In genomic region chr10:101903827-101904520, GRCh38 we compare ENCODE assay signal across 8 cellular contexts.
DNase-seq lines count a peak whose midpoint lies in the region; ATAC-seq and TF ChIP-seq lines count a peak whose summit lies in the region.

No MANE protein-coding gene starts in this region.

- intact Hi-C loops in transverse colon (cut with DNase I; ENCODE audit: low total_unique reads) (no loop called here), vagina (cut with DNase I) (no loop called here)

- peaks cover 0 to 4% (median 0%) of the 10 kb centered on the region in 4 donors for H3K4me1 ChIP-seq in transverse colon
- no peaks in the 10 kb centered on the region for H3K4me1 ChIP-seq in vagina

- TF ChIP-seq CTCF in GM10266 (IDR thresholded peaks at IDR 0.05; ENCODE audit: control insufficient read depth, insufficient read depth, low read depth, missing control alignments) (peak; percentile 8), WTC11 (IDR thresholded peaks at IDR 0.05) (no peak), transverse colon (IDR thresholded peaks at IDR 0.05) (no peak), vagina (IDR thresholded peaks at IDR 0.05) (no peak)

- H3K27me3 ChIP-seq in transverse colon (no peaks in the 10 kb centered on the region), vagina (no peaks in the 10 kb centered on the region)

- H3K4me3 ChIP-seq in transverse colon (no peak overlapping the region), vagina (no peak overlapping the region)

- POLR2A ChIA-PET in WTC11 (lab: Charles Lee): no interaction called here

- H3K9me3 ChIP-seq in transverse colon: no peaks in the 10 kb centered on the region
- no peaks in the 10 kb centered on the region for H3K9me3 ChIP-seq in vagina

- peaks cover 0 to 4% (median 0%) of the 10 kb centered on the region in 4 donors for H3K36me3 ChIP-seq in transverse colon
- H3K36me3 ChIP-seq in vagina: peaks cover 0 to 8% of the 10 kb centered on the region in 2 donors

- H3K4me3 Mint-ChIP-seq in WTC11: no peak overlapping the region

- peaks cover 44% of the 10 kb centered on the region for H3K4me1 Mint-ChIP-seq in WTC11

- TF ChIP-seq EP300 in transverse colon (IDR thresholded peaks at IDR 0.05; ENCODE audit: low read depth): no peak

- no peaks in the 10 kb centered on the region for H3K36me3 Mint-ChIP-seq in WTC11

- 76 to 85% methylated on average over 3 to 7 of the region's 7 CpGs for WGBS in transverse colon (ENCODE audit: low coverage in 1 of 2), 2 donors

- H3K27me3 Mint-ChIP-seq in WTC11 (ENCODE audit: low read depth): no peaks in the 10 kb centered on the region

- in situ Hi-C loops in transverse colon (cut with MboI; ENCODE audit: low pct_ligation_motif_present in 1 of 4, low pct_unique_long_range_greater_than_20kb in 1 of 4, low sequenced_read_pairs in 3 of 4): no loop called here

- ATAC-seq in GM19395 (IDR thresholded peaks at IDR 0.05; ENCODE audit: unreplicated experiment) (peak; percentile 83), HG03342 (IDR thresholded peaks at IDR 0.05; ENCODE audit: unreplicated experiment) (peak; percentile 81), WTC11 (no peak)

- H3K9me3 Mint-ChIP-seq in WTC11: no peaks in the 10 kb centered on the region

- H3K27ac Mint-ChIP-seq in WTC11: peak overlapping the region; percentile 35; the same call in 1 of the 2 replicates

- no peak for TF ChIP-seq POLR2A in transverse colon (IDR thresholded peaks at IDR 0.05)
- no peak for TF ChIP-seq POLR2A in vagina (IDR thresholded peaks at IDR 0.05)

- peak; percentile 60 for DNase-seq in GM10266 (ENCODE audit: extremely low spot score)
- DNase-seq in WTC11 (ENCODE audit: low spot score): no peak
- DNase-seq in transverse colon: peak; percentile 13
- DNase-seq in iPS-NIHi7 (ENCODE audit: extremely low spot score): no peak
- no peak for DNase-seq in vagina (ENCODE audit: extremely low spot score in 2 of 2)
- no peak for DNase-seq in HuH-7.5 (ENCODE audit: low spot score)

- H3K27ac ChIP-seq in transverse colon (no peak overlapping the region), vagina (no peak overlapping the region)

- CTCF ChIA-PET in WTC11 (lab: Charles Lee): interaction anchor here (1.0 to 3.7 kb wide), 5 partner anchors 15 to 106 kb away, joined by 3 to 39 read pairs (median 5); no protein-coding TSS in a partner anchor

TF ChIP-seq in WTC11, 78 proteins besides CTCF, POLR2A, EP300 and RAD21:
- TF ChIP-seq ZNF263 (CRISPR knock-in tag; IDR thresholded peaks at IDR 0.05; ENCODE audit: low read depth): no peak
- no peak for TF ChIP-seq ZNF512 (CRISPR knock-in tag; IDR thresholded peaks at IDR 0.05; ENCODE audit: borderline replicate concordance)
- no peak for TF ChIP-seq AFF4 (CRISPR knock-in tag; IDR thresholded peaks at IDR 0.05; ENCODE audit: borderline replicate concordance)
- no peak for TF ChIP-seq MYBL2 (CRISPR knock-in tag; IDR thresholded peaks at IDR 0.05)
- TF ChIP-seq EMX1 (CRISPR knock-in tag; IDR thresholded peaks at IDR 0.05): no peak
- no peak for TF ChIP-seq NR2C2 (CRISPR knock-in tag; IDR thresholded peaks at IDR 0.05)
TF ChIP-seq in WTC11: peak in this region for 0.

Comparison
In these comparisons a context has a peak if more than half of its experiments do, and no peak if none do; other contexts are left out.
1. DNase-seq: peak in GM10266 (single experiment) and transverse colon (single experiment); none in WTC11 (single experiment), iPS-NIHi7 (single experiment), vagina (0 of 2) and HuH-7.5 (single experiment).